1 cellular context compared by ENCODE assay signal in genomic region chr4:13427599-13428325, GRCh38.
TF ChIP-seq lines count a peak whose summit lies in the region.

No MANE protein-coding gene starts in this region.

TF ChIP-seq in K562, 482 proteins besides CTCF, POLR2A, EP300 and RAD21 (continued from another document and continues in another):
- TF ChIP-seq GATAD2B (IDR thresholded peaks at IDR 0.05; ENCODE audit: borderline replicate concordance), result no peak
- no peak for TF ChIP-seq NONO (IDR thresholded peaks at IDR 0.05; ENCODE audit: low read depth in 2 of 2, low read length in 1 of 2)
- TF ChIP-seq GTF2E2 (tag; IDR thresholded peaks at IDR 0.05), result no peak
- TF ChIP-seq NCOR1 (IDR thresholded peaks at IDR 0.05), result 0 out of 2 replicates have a peak, but pooled peaks have one; percentile 42
- TF ChIP-seq ZNF318 (IDR thresholded peaks at IDR 0.05; ENCODE audit: borderline replicate concordance in 1 of 2, low read depth in 1 of 2), result no peak
- TF ChIP-seq TCF7 (IDR thresholded peaks at IDR 0.05; ENCODE audit: borderline replicate concordance), result no peak
- TF ChIP-seq NR3C1 (CRISPR knock-in tag; IDR thresholded peaks at IDR 0.05), result no peak
- TF ChIP-seq ETV6 (IDR thresholded peaks at IDR 0.05; ENCODE audit: borderline replicate concordance in 1 of 2, low read depth in 2 of 2, low read length in 1 of 2), result no peak
- TF ChIP-seq ETV6 (CRISPR knock-in tag; IDR thresholded peaks at IDR 0.05; ENCODE audit: borderline replicate concordance), result no peak
- TF ChIP-seq HNRNPL (IDR thresholded peaks at IDR 0.05; ENCODE audit: low read depth, low read length), result no peak
- TF ChIP-seq SMARCA4 (IDR thresholded peaks at IDR 0.05), result peak; percentile 42; the same call in 1 of the 2 replicates
- TF ChIP-seq ATF3 (IDR thresholded peaks at IDR 0.05), result no peak
- TF ChIP-seq ATF3 (CRISPR knock-in tag; conservative IDR thresholded peaks at IDR 0.05), result no peak
- TF ChIP-seq ZSCAN29 (IDR thresholded peaks at IDR 0.05), result no peak
- no peak for TF ChIP-seq ZNF76 (CRISPR knock-in tag; IDR thresholded peaks at IDR 0.05; ENCODE audit: borderline replicate concordance)
- TF ChIP-seq ARID2 (IDR thresholded peaks at IDR 0.05), result no peak
- no peak for TF ChIP-seq ZHX1 (conservative IDR thresholded peaks at IDR 0.05; ENCODE audit: low read length)
- TF ChIP-seq RAD51 (IDR thresholded peaks at IDR 0.05; ENCODE audit: borderline replicate concordance, low read depth), result no peak
- TF ChIP-seq DMBX1 (CRISPR knock-in tag; IDR thresholded peaks at IDR 0.05; ENCODE audit: borderline replicate concordance), result no peak
- TF ChIP-seq ZNF436 (CRISPR knock-in tag; IDR thresholded peaks at IDR 0.05), result no peak
- peak; percentile 38; the same call in 1 of the 2 replicates for TF ChIP-seq CXXC5 (CRISPR knock-in tag; IDR thresholded peaks at IDR 0.05)
- no peak for TF ChIP-seq ZNF518B (CRISPR knock-in tag; IDR thresholded peaks at IDR 0.05)
- TF ChIP-seq ID3 (CRISPR knock-in tag; IDR thresholded peaks at IDR 0.05), result no peak
- no peak for TF ChIP-seq ID3 (tag; IDR thresholded peaks at IDR 0.05)
- no peak for TF ChIP-seq NR4A1 (CRISPR knock-in tag; IDR thresholded peaks at IDR 0.05)
- no peak for TF ChIP-seq NR4A1 (tag; IDR thresholded peaks at IDR 0.05)
- no peak for TF ChIP-seq NFATC3 (IDR thresholded peaks at IDR 0.05)
- TF ChIP-seq NKRF (IDR thresholded peaks at IDR 0.05; ENCODE audit: borderline replicate concordance), result no peak
- TF ChIP-seq HNRNPUL1 (IDR thresholded peaks at IDR 0.05; ENCODE audit: low read length), result no peak
- no peak for TF ChIP-seq MCM7 (IDR thresholded peaks at IDR 0.05)
- TF ChIP-seq TCF3 (CRISPR knock-in tag; IDR thresholded peaks at IDR 0.05), result peak; percentile 61
- TF ChIP-seq ZNF23 (CRISPR knock-in tag; IDR thresholded peaks at IDR 0.05), result no peak
- TF ChIP-seq ZNF707 (CRISPR knock-in tag; conservative IDR thresholded peaks at IDR 0.05), result no peak
- no peak for TF ChIP-seq ZNF124 (CRISPR knock-in tag; IDR thresholded peaks at IDR 0.05)
- no peak for TF ChIP-seq POLR2AphosphoS2 (IDR thresholded peaks at IDR 0.05; ENCODE audit: low read length)
- TF ChIP-seq PRMT5 (CRISPR knock-in tag; IDR thresholded peaks at IDR 0.05), result no peak
- no peak for TF ChIP-seq MAX (CRISPR knock-in tag; IDR thresholded peaks at IDR 0.05)
- peak; percentile 40; the same call in 1 of the 2 replicates for TF ChIP-seq CEBPB (tag; IDR thresholded peaks at IDR 0.05)
- peak; percentile 36; the same call in 1 of the 2 replicates for TF ChIP-seq ZBTB7A (IDR thresholded peaks at IDR 0.05; ENCODE audit: borderline replicate concordance, control insufficient read depth, low read depth, low read length)
- no peak for TF ChIP-seq ARHGAP35 (IDR thresholded peaks at IDR 0.05; ENCODE audit: partially characterized antibody)
- no peak for TF ChIP-seq ZNF764 (CRISPR knock-in tag; IDR thresholded peaks at IDR 0.05; ENCODE audit: low read depth)
- TF ChIP-seq STAT5B (CRISPR knock-in tag; IDR thresholded peaks at IDR 0.05), result no peak
- TF ChIP-seq JUND (IDR thresholded peaks at IDR 0.05; ENCODE audit: borderline replicate concordance, low read depth, low read length), result no peak
- TF ChIP-seq JUND (tag; IDR thresholded peaks at IDR 0.05; ENCODE audit: borderline replicate concordance, low read depth, low read length), result no peak
- no peak for TF ChIP-seq ATF7 (IDR thresholded peaks at IDR 0.05)
- TF ChIP-seq ZSCAN32 (CRISPR knock-in tag; IDR thresholded peaks at IDR 0.05), result no peak
- no peak for TF ChIP-seq ETS1 (conservative IDR thresholded peaks at IDR 0.05; ENCODE audit: control insufficient read depth, low read depth, low read length)
- TF ChIP-seq ELF2 (CRISPR knock-in tag; IDR thresholded peaks at IDR 0.05), result no peak
- TF ChIP-seq ZNF75A (CRISPR knock-in tag; IDR thresholded peaks at IDR 0.05), result no peak
- TF ChIP-seq PML (IDR thresholded peaks at IDR 0.05; ENCODE audit: low read length), result no peak
- no peak for TF ChIP-seq RCOR1 (IDR thresholded peaks at IDR 0.05; ENCODE audit: borderline replicate concordance in 1 of 2, low read depth in 2 of 2, low read length in 2 of 2)
- TF ChIP-seq MEF2D (tag; conservative IDR thresholded peaks at IDR 0.05; ENCODE audit: low read depth), result no peak
- TF ChIP-seq CBX1 (IDR thresholded peaks at IDR 0.05; ENCODE audit: low read depth), result no peak
